ENCODE assay signal across 16 cellular contexts in the genomic region with DNA sequence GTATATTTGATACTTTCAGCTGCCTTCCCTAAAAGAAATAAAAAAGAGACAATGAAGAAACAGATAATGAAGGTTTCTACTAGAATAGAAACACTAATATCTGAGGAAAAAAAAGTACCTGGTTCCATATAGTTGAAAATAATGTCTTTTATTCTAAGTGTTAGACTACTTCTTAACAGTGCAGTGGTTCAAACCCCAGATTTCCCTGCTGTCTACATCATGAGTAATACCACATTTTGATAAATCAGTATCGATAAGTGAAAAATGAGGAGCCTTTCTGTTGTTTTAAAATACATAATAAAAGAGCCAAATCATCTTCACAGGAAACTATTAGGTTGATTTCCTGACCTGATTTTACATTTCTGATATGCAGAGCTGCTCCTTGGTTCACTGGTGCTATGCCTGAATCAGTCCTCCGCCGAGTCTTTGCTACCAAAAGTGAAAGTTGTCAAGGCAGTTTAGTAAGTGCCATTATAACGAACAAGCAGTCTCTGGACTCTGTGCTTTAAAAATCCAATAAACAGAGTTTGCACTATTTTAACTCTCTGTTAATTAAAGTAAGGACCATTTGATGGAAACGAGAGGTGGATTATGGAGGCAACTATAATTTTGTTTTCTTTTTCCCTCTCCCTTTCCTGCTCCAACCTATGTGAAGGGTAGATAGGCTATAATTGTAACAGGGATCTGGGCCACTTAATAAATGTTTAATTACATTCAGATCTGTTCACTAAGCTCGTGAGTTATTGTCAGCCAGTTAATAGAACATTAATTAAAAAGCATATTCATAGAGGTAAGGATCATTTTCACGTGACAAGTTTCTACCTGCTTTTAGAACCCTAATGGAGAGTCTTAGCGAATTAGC.
DNase-seq lines count a peak whose midpoint lies in the region; ATAC-seq and TF ChIP-seq lines count a peak whose summit lies in the region.
"Had no signal": no experiment of that assay in that cellular context is flagged by ENCODE, and none has a peak within 500 bp of the region (broad histone marks: within the 10 kb centered on the region; RNA-seq: fewer than 3 reads in every experiment).

No MANE protein-coding gene starts in this region.

- H3K36me3 ChIP-seq in Panc1 (ENCODE audit: control insufficient read depth, insufficient read depth, low read length) (no peaks in the 10 kb centered on the region), uterus (no peaks in the 10 kb centered on the region)
- H3K36me3 ChIP-seq: BE2C had no signal

- no peak for TF ChIP-seq CTCF in Panc1 (IDR thresholded peaks at IDR 0.05)
- no peak for TF ChIP-seq CTCF in uterus (IDR thresholded peaks at IDR 0.05)

- intact Hi-C loops in Panc1 (cut with micrococcal nuclease; ENCODE audit: unreplicated experiment) (no loop called here), sciatic nerve (cut with DNase I) (no loop called here), uterus (cut with DNase I; ENCODE audit: low total_unique reads) (no loop called here)

- H3K9me3 ChIP-seq in Panc1 (ENCODE audit: control insufficient read depth, insufficient read depth, low read depth, low read length) (no peaks in the 10 kb centered on the region), uterus (no peaks in the 10 kb centered on the region)
- H3K9me3 ChIP-seq: BE2C had no signal

- DNase-seq in ELR (ENCODE audit: low read depth) (peak; percentile 33), LHCN-M2 (ENCODE audit: low read depth) (peak; percentile 6), Panc1 (ENCODE audit: low read depth, low spot score) (no peak), left lobe of liver (ENCODE audit: low spot score) (peak; percentile 47), sciatic nerve (ENCODE audit: low spot score) (no peak), uterus (no peak)
- DNase-seq in stimulated activated naive CD4-positive, alpha-beta T cell treated with Interleukin-2 at 50 U/mL for 16 hours (lab: John Stamatoyannopoulos, UW) = no peak
- DNase-seq: BE2C; CD4-positive, alpha-beta memory T cell; DMS79 treated with DMSO at 0.1 percent for 48 hours; GF-D8; NCI-H1436; NCI-H2081; NCI-H524; T-cell had no signal

- H3K4me1 ChIP-seq in Panc1 (ENCODE audit: control insufficient read depth, insufficient read depth, low read length) (no peaks in the 10 kb centered on the region), uterus (no peaks in the 10 kb centered on the region)
- H3K4me1 ChIP-seq: BE2C had no signal

- H3K27me3 ChIP-seq in Panc1 (ENCODE audit: control insufficient read depth, insufficient read depth, low read length) = no peaks in the 10 kb centered on the region
- no peaks in the 10 kb centered on the region for H3K27me3 ChIP-seq in uterus
- H3K27me3 ChIP-seq: BE2C had no signal

- POLR2A ChIA-PET in Panc1 (lab: Charles Lee) = no interaction called here

- TF ChIP-seq POLR2A in uterus (IDR thresholded peaks at IDR 0.05) = no peak

- CTCF ChIA-PET in Panc1 (lab: Charles Lee) = no interaction called here

- in situ Hi-C loops in Panc1 (cut with HindIII; ENCODE audit: low pct_unique_long_range_greater_than_20kb, low sequenced_read_pairs) = no loop called here

- no TSS peak for BruUV-seq in Panc1 (replicated peaks; lab: Mats Ljungman, UMichigan)

- ATAC-seq in Panc1 = 0 out of 2 replicates have a peak, but pooled peaks have one; percentile 66
- peak; percentile 92 for ATAC-seq in left lobe of liver
- ATAC-seq in sciatic nerve = no peak
- ATAC-seq: GM23338, T-cell had no signal

- H3K4me3 ChIP-seq in Panc1 (ENCODE audit: low read depth in 2 of 2, low read length in 2 of 2) (peak overlapping the region; percentile 7 to 29; a peak in 3 of 4 replicates), uterus (no peak overlapping the region)
- H3K4me3 ChIP-seq: GM23338 had no signal

- no peak overlapping the region for H3K27ac ChIP-seq in Panc1 (ENCODE audit: low read length)
- H3K27ac ChIP-seq in uterus = no peak overlapping the region

Comparison
In these comparisons a context has a peak if more than half of its experiments do, and no peak if none do; other contexts are left out.
1. DNase-seq: peak in ELR (single experiment), LHCN-M2 (single experiment) and left lobe of liver (single experiment); none in Panc1 (single experiment), sciatic nerve (single experiment), uterus (0 of 2) and stimulated activated naive CD4-positive, alpha-beta T cell treated with Interleukin-2 at 50 U/mL for 16 hours (single experiment).
2. H3K4me3 ChIP-seq: peak in Panc1 (2 of 2); none in uterus (0 of 2).